8 cellular contexts compared by ENCODE assay signal in the genomic region with DNA sequence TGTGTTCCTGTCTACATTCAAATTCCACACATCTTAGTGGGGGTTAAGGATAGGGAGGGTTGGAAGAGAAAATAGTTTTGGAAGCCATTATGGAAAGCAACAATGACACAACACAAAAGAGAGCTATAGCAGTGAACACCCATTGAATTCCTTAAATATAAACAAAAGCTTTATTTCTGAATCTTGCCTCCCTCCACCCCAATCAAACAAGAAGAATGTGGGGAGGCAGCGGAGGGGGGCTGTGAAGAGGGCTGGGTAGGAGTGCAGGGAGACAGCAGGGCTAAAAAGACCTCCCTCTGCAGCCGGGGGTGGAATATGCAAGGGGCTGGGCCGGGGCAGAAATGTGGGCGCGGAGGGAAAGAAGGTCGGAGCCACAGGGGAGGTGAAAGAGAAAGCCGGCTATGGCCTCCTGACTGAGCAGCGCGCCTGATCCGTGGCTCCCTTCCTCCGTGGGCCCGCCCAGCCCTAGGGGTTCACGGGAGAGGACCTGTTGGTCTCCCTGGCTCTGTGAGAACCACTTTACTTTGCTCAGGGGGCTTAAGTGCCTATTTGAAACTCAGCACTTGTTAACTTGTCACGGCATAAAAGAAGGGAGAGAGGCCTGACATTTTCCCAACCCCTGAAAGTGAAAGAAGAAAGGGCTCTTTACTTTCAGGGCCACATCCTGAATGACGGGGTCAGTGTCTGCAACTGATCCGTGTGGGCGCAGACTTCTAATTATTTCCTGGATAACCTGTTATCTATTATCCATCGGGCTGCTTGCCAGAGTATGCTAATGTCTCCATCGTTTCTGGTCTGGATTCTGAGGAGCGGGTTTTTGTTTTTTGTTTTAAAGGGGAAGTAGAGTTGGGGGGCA.
A peak's percentile ranks its signal among the peaks of the same experiment; 100 is the strongest.
DNase-seq lines count a peak whose midpoint lies in the region; ATAC-seq and TF ChIP-seq lines count a peak whose summit lies in the region.

No MANE protein-coding gene starts in this region.

- H3K9me3 Mint-ChIP-seq in activated CD8-positive, alpha-beta T cell treated with anti-CD3 and anti-CD28 coated beads, Interleukin-2, amount 10 ng/mL, durations not matched to agents 7 days and 5 days (ENCODE audit: insufficient read depth) = no peaks in the 10 kb centered on the region

- H3K27me3 ChIP-seq in DOHH2 (ENCODE audit: control insufficient read depth, low read length) = no peaks in the 10 kb centered on the region
- H3K27me3 ChIP-seq in mononuclear cell (ENCODE audit: insufficient read depth, low read length) = no peaks in the 10 kb centered on the region

- peak overlapping the region; percentile 97 for H3K27ac Mint-ChIP-seq in activated CD8-positive, alpha-beta T cell treated with anti-CD3 and anti-CD28 coated beads, Interleukin-2, amount 10 ng/mL, durations not matched to agents 7 days and 5 days

- H3K4me2 ChIP-seq in DOHH2 (ENCODE audit: low read length) = peak overlapping the region; percentile 66

- POLR2A ChIA-PET in activated CD8-positive, alpha-beta T cell treated with anti-CD3 and anti-CD28 coated beads, Interleukin-2, amount 10 ng/mL, durations not matched to agents 7 days and 5 days (lab: Charles Lee) = interaction anchor here (0.8 to 1.9 kb wide), 2 partner anchors 16 to 182 kb away, joined by 3 to 6 read pairs; a partner anchor contains a TSS

- CTCF ChIA-PET in activated CD8-positive, alpha-beta T cell treated with anti-CD3 and anti-CD28 coated beads, Interleukin-2, amount 10 ng/mL, durations not matched to agents 7 days and 5 days (lab: Charles Lee) = interaction anchor here (1.1 to 1.5 kb wide), 2 partner anchors 15 to 65 kb away, joined by 3 to 4 read pairs; no protein-coding TSS in a partner anchor

- no peaks in the 10 kb centered on the region for H3K36me3 ChIP-seq in DOHH2 (ENCODE audit: control insufficient read depth, low read length)

- peaks cover 5% of the 10 kb centered on the region for H3K27me3 Mint-ChIP-seq in activated CD8-positive, alpha-beta T cell treated with anti-CD3 and anti-CD28 coated beads, Interleukin-2, amount 10 ng/mL, durations not matched to agents 7 days and 5 days (ENCODE audit: low read depth)

- no peaks in the 10 kb centered on the region for H3K9me2 ChIP-seq in DOHH2 (replicated peaks; ENCODE audit: control insufficient read depth, low read length)

- DNase-seq in NCI-H1048 (lab: John Stamatoyannopoulos, UW) = peak; percentile 61
- DNase-seq in activated CD8-positive, alpha-beta T cell treated with anti-CD3 and anti-CD28 coated beads, Interleukin-2, amount 10 ng/mL, durations not matched to agents 7 days and 5 days = peak; percentile 65
- no peak for DNase-seq in epithelial cell of prostate (ENCODE audit: low read depth, low spot score)
- no peak for DNase-seq in cortex of kidney (lab: John Stamatoyannopoulos, UW)

- H3K27ac ChIP-seq in DOHH2 (ENCODE audit: low read depth, low read length) = no peak overlapping the region
- peak overlapping the region; percentile 12 for H3K27ac ChIP-seq in epithelial cell of prostate
- H3K27ac ChIP-seq in temporal lobe (ENCODE audit: low read depth, low read length) = peak overlapping the region; percentile 98

- peak overlapping the region; percentile 81 for H3K4me3 Mint-ChIP-seq in activated CD8-positive, alpha-beta T cell treated with anti-CD3 and anti-CD28 coated beads, Interleukin-2, amount 10 ng/mL, durations not matched to agents 7 days and 5 days

- H4K20me1 ChIP-seq in DOHH2 (ENCODE audit: control insufficient read depth, insufficient read depth, low read depth, low read length) = no peaks in the 10 kb centered on the region

- H3K4me1 ChIP-seq in DOHH2 (ENCODE audit: control insufficient read depth, low read length) (peaks cover 60% of the 10 kb centered on the region), mononuclear cell (ENCODE audit: insufficient read depth, low read length) (peaks cover 32% of the 10 kb centered on the region)

- H3K4me1 Mint-ChIP-seq in activated CD8-positive, alpha-beta T cell treated with anti-CD3 and anti-CD28 coated beads, Interleukin-2, amount 10 ng/mL, durations not matched to agents 7 days and 5 days (ENCODE audit: low read depth) = peaks cover 52% of the 10 kb centered on the region

- no peaks in the 10 kb centered on the region for H3K9me3 ChIP-seq in DOHH2 (ENCODE audit: control insufficient read depth, insufficient read depth, low read length)
- no peaks in the 10 kb centered on the region for H3K9me3 ChIP-seq in mononuclear cell (ENCODE audit: low read depth, low read length)

- no peak for TF ChIP-seq CTCF in DOHH2 (IDR thresholded peaks at IDR 0.05; ENCODE audit: low read depth, low read length, poor library complexity, severe bottlenecking)

- no peaks in the 10 kb centered on the region for H3K36me3 Mint-ChIP-seq in activated CD8-positive, alpha-beta T cell treated with anti-CD3 and anti-CD28 coated beads, Interleukin-2, amount 10 ng/mL, durations not matched to agents 7 days and 5 days (ENCODE audit: low read depth)

- H3F3A ChIP-seq in DOHH2 (ENCODE audit: control insufficient read depth, insufficient read depth) = peaks cover 8% of the 10 kb centered on the region

- ATAC-seq in activated CD8-positive, alpha-beta T cell treated with anti-CD3 and anti-CD28 coated beads, Interleukin-2, amount 10 ng/mL, durations not matched to agents 7 days and 5 days = peak; percentile 91
- ATAC-seq in HG02642 (IDR thresholded peaks at IDR 0.05; ENCODE audit: poor library complexity, unreplicated experiment) = no peak

- no peaks in the 10 kb centered on the region for H3K79me2 ChIP-seq in DOHH2 (ENCODE audit: control insufficient read depth, low read length)

- H3K4me3 ChIP-seq in DOHH2 (ENCODE audit: low read length) (no peak overlapping the region), mononuclear cell (ENCODE audit: low read length) (peak overlapping the region; percentile 45)

Comparison
In these comparisons a context has a peak if more than half of its experiments do, and no peak if none do; other contexts are left out.
1. DNase-seq: peak in NCI-H1048 (single experiment) and activated CD8-positive, alpha-beta T cell treated with anti-CD3 and anti-CD28 coated beads, Interleukin-2, amount 10 ng/mL, durations not matched to agents 7 days and 5 days (single experiment); none in epithelial cell of prostate (single experiment) and cortex of kidney (single experiment).